Comparison of ENCODE assay signal across 8 cellular contexts in genomic region chr4:109815151-109816081, GRCh38. TPM values are rescaled to one million over a fixed set of nuclear protein-coding genes. Genes with fewer than 3 reads are reported as not detected.
DNase-seq lines count a peak whose midpoint lies in the region; TF ChIP-seq lines count a peak whose summit lies in the region.

TSS of gene GAR1 (plus strand) at chr4:109815762. CDS start at chr4:109816165, 403 bp downstream.

- peak within 1 kb of the TSS; percentile 91 for H3K27ac ChIP-seq in suprapubic skin

- no peak for TF ChIP-seq POLR2A in suprapubic skin (IDR thresholded peaks at IDR 0.05)

- H3K4me3 ChIP-seq in HFF-Myc (replicated peaks; ENCODE audit: low read depth, low read length) (peak within 1 kb of the TSS; percentile 85), suprapubic skin (peak within 1 kb of the TSS; percentile 93)

- peaks cover 47% of the 10 kb centered on the region for H3K4me1 Mint-ChIP-seq in activated naive CD4-positive, alpha-beta T cell treated with anti-CD3 and anti-CD28 coated beads for 36 hours (ENCODE audit: low read depth)

- no peak for TF ChIP-seq EP300 in suprapubic skin (IDR thresholded peaks at IDR 0.05)

- WGBS in suprapubic skin, result under 1% methylated on average over 50 of the region's 53 CpGs

- H3K27ac Mint-ChIP-seq in activated naive CD4-positive, alpha-beta T cell treated with anti-CD3 and anti-CD28 coated beads for 36 hours, result peak within 1 kb of the TSS; percentile 95

- intact Hi-C loops in activated naive CD4-positive, alpha-beta T cell treated with anti-CD3 and anti-CD28 coated beads for 36 hours (cut with micrococcal nuclease), result loop anchor here (1.0 to 10.0 kb wide), 11 partner anchors 86 to 1191 kb away; partner anchors contain the start of genes CASP6, MCUB, RPL34 and SEC24B

- CTCF ChIA-PET in activated naive CD4-positive, alpha-beta T cell treated with anti-CD3 and anti-CD28 coated beads for 36 hours (lab: Charles Lee), result interaction anchor here (1.0 to 1.8 kb wide), 2 partner anchors 11 kb away, joined by 3 to 4 read pairs; no protein-coding TSS in a partner anchor

- no peaks in the 10 kb centered on the region for H3K9me3 ChIP-seq in suprapubic skin

- H3K36me3 Mint-ChIP-seq in activated naive CD4-positive, alpha-beta T cell treated with anti-CD3 and anti-CD28 coated beads for 36 hours (ENCODE audit: low read depth), result peaks cover 33% of the 10 kb centered on the region

- peaks cover 21% of the 10 kb centered on the region for H3K36me3 ChIP-seq in suprapubic skin

- DNase-seq in GM03348 (ENCODE audit: low spot score) (peak; percentile 94), HFF-Myc (ENCODE audit: extremely low read depth, low read depth) (peak; percentile 75), NAMALWA (ENCODE audit: low spot score) (peak; percentile 97), SK-N-DZ (ENCODE audit: low spot score) (peak; percentile 91), germinal center (ENCODE audit: low spot score) (peak; percentile 89), non-pigmented ciliary epithelial cell (ENCODE audit: low read depth) (peak; percentile 82), suprapubic skin (ENCODE audit: low spot score in 2 of 2) (peak; percentile 94 to 95)
- DNase-seq in activated naive CD4-positive, alpha-beta T cell treated with anti-CD3 and anti-CD28 coated beads for 36 hours, result peak; percentile 93

- peaks cover 33% of the 10 kb centered on the region for H3K4me1 ChIP-seq in suprapubic skin

- no peaks in the 10 kb centered on the region for H3K27me3 Mint-ChIP-seq in activated naive CD4-positive, alpha-beta T cell treated with anti-CD3 and anti-CD28 coated beads for 36 hours (ENCODE audit: low read depth)

- TF ChIP-seq CTCF in HFF-Myc (IDR thresholded peaks at IDR 0.05; ENCODE audit: low read depth, low read length, missing control alignments), result no peak
- no peak for TF ChIP-seq CTCF in suprapubic skin (IDR thresholded peaks at IDR 0.05)

- H3K9me3 Mint-ChIP-seq in activated naive CD4-positive, alpha-beta T cell treated with anti-CD3 and anti-CD28 coated beads for 36 hours, result no peaks in the 10 kb centered on the region

- no peaks in the 10 kb centered on the region for H3K27me3 ChIP-seq in suprapubic skin

- H3K4me3 Mint-ChIP-seq in activated naive CD4-positive, alpha-beta T cell treated with anti-CD3 and anti-CD28 coated beads for 36 hours, result peak within 1 kb of the TSS; percentile 99

RNA-seq across cellular contexts. Expression of gene GAR1, which starts in this region (rescaled TPM):
- polyA plus RNA-seq in SK-N-DZ (2014; cell fraction: cytosol; rRNA removed), result 8.8 and 16.0 TPM in 2 replicates
- 7.9 and 10.2 TPM in 2 replicates for polyA plus RNA-seq in SK-N-DZ (2014; cell fraction: nucleus; rRNA removed)
- total RNA-seq in activated naive CD4-positive, alpha-beta T cell treated with anti-CD3 and anti-CD28 coated beads for 36 hours, result 10 to 100 TPM; 18.9 to 24.4 TPM
- total RNA-seq in suprapubic skin, result 10 to 100 TPM in 2 of 4 donors, 1 to 10 TPM in 2; 5.9 to 15.4 (median 12.0) TPM

Comparison
In these comparisons a context has a peak if more than half of its experiments do, and no peak if none do; other contexts are left out.
1. Peak in every context shown above with its lines: DNase-seq, H3K4me3 ChIP-seq and H3K27ac ChIP-seq.